Comparison of ENCODE assay signal across 8 cellular contexts in genomic region chrX:135086197-135086854, GRCh38. TPM values are rescaled to one million over a fixed set of nuclear protein-coding genes. Genes with fewer than 3 reads are reported as not detected.
DNase-seq lines count a peak whose midpoint lies in the region; ATAC-seq and TF ChIP-seq lines count a peak whose summit lies in the region.

No MANE protein-coding gene starts in this region.

- H3K27me3 ChIP-seq in CD4-positive, alpha-beta memory T cell (ENCODE audit: insufficient read depth, low read length), result no peaks in the 10 kb centered on the region

- intact Hi-C loops in CD4-positive, alpha-beta memory T cell (cut with micrococcal nuclease), result loop anchor here (1.0 kb wide), 1 partner anchor 121 kb away; no protein-coding TSS in a partner anchor
- intact Hi-C loops in natural killer cell (cut with micrococcal nuclease), result loop anchor here (1.0 kb wide), 1 partner anchor 121 kb away; no protein-coding TSS in a partner anchor

- H3K36me3 ChIP-seq in CD4-positive, alpha-beta memory T cell (ENCODE audit: insufficient read depth, low read length), result no peaks in the 10 kb centered on the region

- H3K36me3 Mint-ChIP-seq in CD4-positive, alpha-beta memory T cell, result no peaks in the 10 kb centered on the region
- H3K36me3 Mint-ChIP-seq in WTC11 (peaks cover 6% of the 10 kb centered on the region), natural killer cell (no peaks in the 10 kb centered on the region)

- H3K4me1 Mint-ChIP-seq in CD4-positive, alpha-beta memory T cell, result peaks cover 1 to 6% (median 5%) of the 10 kb centered on the region in 4 donors
- H3K4me1 Mint-ChIP-seq in WTC11 (peaks cover 5% of the 10 kb centered on the region), natural killer cell (peaks cover 6 to 7% of the 10 kb centered on the region in 2 donors)

- H3K9me3 Mint-ChIP-seq in CD4-positive, alpha-beta memory T cell, result no peaks in the 10 kb centered on the region
- H3K9me3 Mint-ChIP-seq in WTC11, result peaks cover 17% of the 10 kb centered on the region
- no peaks in the 10 kb centered on the region for H3K9me3 Mint-ChIP-seq in natural killer cell

- peak; percentile 56 to 67 (median 62) for DNase-seq in CD4-positive, alpha-beta memory T cell
- peak; percentile 52 for DNase-seq in NCI-H2171 (lab: John Stamatoyannopoulos, UW)
- no peak for DNase-seq in WTC11 (ENCODE audit: low spot score)
- peak; percentile 73 to 85 for DNase-seq in erythroblast (lab: John Stamatoyannopoulos, UW)
- no peak for DNase-seq in natural killer cell

- H3K27me3 Mint-ChIP-seq in CD4-positive, alpha-beta memory T cell, result peaks cover 0 to 5% of the 10 kb centered on the region in 2 donors
- peaks cover 5% of the 10 kb centered on the region for H3K27me3 Mint-ChIP-seq in WTC11 (ENCODE audit: low read depth)
- peaks cover 0 to 25% of the 10 kb centered on the region in 2 donors for H3K27me3 Mint-ChIP-seq in natural killer cell (ENCODE audit: low read depth in 2 of 2)

- H3K4me1 ChIP-seq in CD4-positive, alpha-beta memory T cell (ENCODE audit: insufficient read depth, low read length), result no peaks in the 10 kb centered on the region

- POLR2A ChIA-PET in CD4-positive, alpha-beta memory T cell (lab: Charles Lee; ENCODE audit: partially characterized antibody), result interaction anchor here (0.6 kb wide), 1 partner anchor 265 kb away, joined by 3 read pairs; no protein-coding TSS in a partner anchor
- POLR2A ChIA-PET in WTC11 (lab: Charles Lee), result no interaction called here

- H3K27ac ChIP-seq in CD4-positive, alpha-beta memory T cell (ENCODE audit: low read depth, low read length), result no peak overlapping the region

- no peaks in the 10 kb centered on the region for H3K9me3 ChIP-seq in CD4-positive, alpha-beta memory T cell (ENCODE audit: control insufficient read depth in 1 of 2, low read length in 2 of 2)

- H3K4me3 Mint-ChIP-seq in CD4-positive, alpha-beta memory T cell, result no peak overlapping the region
- no peak overlapping the region for H3K4me3 Mint-ChIP-seq in WTC11
- no peak overlapping the region for H3K4me3 Mint-ChIP-seq in natural killer cell

- ATAC-seq in GM18867 (IDR thresholded peaks at IDR 0.05; ENCODE audit: unreplicated experiment), result peak; percentile 99
- peak; percentile 72 for ATAC-seq in HG03039 (IDR thresholded peaks at IDR 0.05; ENCODE audit: unreplicated experiment)
- peak; percentile 86 for ATAC-seq in WTC11
- peak; percentile 84 to 99 (median 99) for ATAC-seq in natural killer cell
- ATAC-seq in GM19397 (IDR thresholded peaks at IDR 0.05; ENCODE audit: unreplicated experiment), result no peak

- CTCF ChIA-PET in CD4-positive, alpha-beta memory T cell (lab: Charles Lee; ENCODE audit: partially characterized antibody), result interaction anchor here (0.6 to 1.8 kb wide), 14 partner anchors 11 to 603 kb away, joined by 3 to 9 read pairs (median 4); partner anchors contain the start of gene RTL8A
- CTCF ChIA-PET in WTC11 (lab: Charles Lee), result interaction anchor here (0.9 to 1.5 kb wide), 7 partner anchors 18 to 377 kb away, joined by 3 to 4 read pairs (median 3); partner anchors contain the start of gene RTL8B

- TF ChIP-seq POLR2A in erythroblast (IDR thresholded peaks at IDR 0.05; ENCODE audit: low read length), result no peak

- peak overlapping the region in 5 of 7 donors; percentile 1 to 78 (median 15) for H3K27ac Mint-ChIP-seq in CD4-positive, alpha-beta memory T cell
- peak overlapping the region; percentile 78; the same call in 1 of the 2 replicates for H3K27ac Mint-ChIP-seq in WTC11
- H3K27ac Mint-ChIP-seq in natural killer cell, result peak overlapping the region in 1 of 2 donors; percentile 55

- TF ChIP-seq CTCF in WTC11 (IDR thresholded peaks at IDR 0.05) (0 out of 2 replicates have a peak, but pooled peaks have one; percentile 14), natural killer cell (IDR thresholded peaks at IDR 0.05) (peak; percentile 51)

- no peak overlapping the region for H3K4me3 ChIP-seq in CD4-positive, alpha-beta memory T cell (ENCODE audit: low read length in 2 of 2)

TF ChIP-seq in WTC11, 78 proteins besides CTCF, POLR2A, EP300 and RAD21 (continues in another document):
- TF ChIP-seq GRHL2 (CRISPR knock-in tag; IDR thresholded peaks at IDR 0.05; ENCODE audit: insufficient replicate concordance, severe bottlenecking), result no peak
- TF ChIP-seq ZNF317 (CRISPR knock-in tag; IDR thresholded peaks at IDR 0.05; ENCODE audit: borderline replicate concordance, low read depth), result no peak
- TF ChIP-seq FOXP4 (CRISPR knock-in tag; IDR thresholded peaks at IDR 0.05), result no peak
- TF ChIP-seq, protein P1, sequence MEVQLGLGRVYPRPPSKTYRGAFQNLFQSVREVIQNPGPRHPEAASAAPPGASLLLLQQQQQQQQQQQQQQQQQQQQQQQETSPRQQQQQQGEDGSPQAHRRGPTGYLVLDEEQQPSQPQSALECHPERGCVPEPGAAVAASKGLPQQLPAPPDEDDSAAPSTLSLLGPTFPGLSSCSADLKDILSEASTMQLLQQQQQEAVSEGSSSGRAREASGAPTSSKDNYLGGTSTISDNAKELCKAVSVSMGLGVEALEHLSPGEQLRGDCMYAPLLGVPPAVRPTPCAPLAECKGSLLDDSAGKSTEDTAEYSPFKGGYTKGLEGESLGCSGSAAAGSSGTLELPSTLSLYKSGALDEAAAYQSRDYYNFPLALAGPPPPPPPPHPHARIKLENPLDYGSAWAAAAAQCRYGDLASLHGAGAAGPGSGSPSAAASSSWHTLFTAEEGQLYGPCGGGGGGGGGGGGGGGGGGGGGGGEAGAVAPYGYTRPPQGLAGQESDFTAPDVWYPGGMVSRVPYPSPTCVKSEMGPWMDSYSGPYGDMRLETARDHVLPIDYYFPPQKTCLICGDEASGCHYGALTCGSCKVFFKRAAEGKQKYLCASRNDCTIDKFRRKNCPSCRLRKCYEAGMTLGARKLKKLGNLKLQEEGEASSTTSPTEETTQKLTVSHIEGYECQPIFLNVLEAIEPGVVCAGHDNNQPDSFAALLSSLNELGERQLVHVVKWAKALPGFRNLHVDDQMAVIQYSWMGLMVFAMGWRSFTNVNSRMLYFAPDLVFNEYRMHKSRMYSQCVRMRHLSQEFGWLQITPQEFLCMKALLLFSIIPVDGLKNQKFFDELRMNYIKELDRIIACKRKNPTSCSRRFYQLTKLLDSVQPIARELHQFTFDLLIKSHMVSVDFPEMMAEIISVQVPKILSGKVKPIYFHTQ (CRISPR knock-in tag; IDR thresholded peaks at IDR 0.05), result no peak
- TF ChIP-seq NFE2L1 (CRISPR knock-in tag; IDR thresholded peaks at IDR 0.05), result no peak
- no peak for TF ChIP-seq ZBTB21 (CRISPR knock-in tag; IDR thresholded peaks at IDR 0.05; ENCODE audit: borderline replicate concordance)
- TF ChIP-seq, protein P2, sequence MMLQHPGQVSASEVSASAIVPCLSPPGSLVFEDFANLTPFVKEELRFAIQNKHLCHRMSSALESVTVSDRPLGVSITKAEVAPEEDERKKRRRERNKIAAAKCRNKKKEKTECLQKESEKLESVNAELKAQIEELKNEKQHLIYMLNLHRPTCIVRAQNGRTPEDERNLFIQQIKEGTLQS (CRISPR knock-in tag; conservative IDR thresholded peaks at IDR 0.05), result no peak
- no peak for TF ChIP-seq SMAD4 (CRISPR knock-in tag; IDR thresholded peaks at IDR 0.05)
- no peak for TF ChIP-seq E2F4 (CRISPR knock-in tag; IDR thresholded peaks at IDR 0.05; ENCODE audit: borderline replicate concordance, low read depth)
- TF ChIP-seq, protein P3, sequence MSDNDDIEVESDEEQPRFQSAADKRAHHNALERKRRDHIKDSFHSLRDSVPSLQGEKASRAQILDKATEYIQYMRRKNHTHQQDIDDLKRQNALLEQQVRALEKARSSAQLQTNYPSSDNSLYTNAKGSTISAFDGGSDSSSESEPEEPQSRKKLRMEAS (CRISPR knock-in tag; IDR thresholded peaks at IDR 0.05), result no peak
- no peak for TF ChIP-seq OVOL2 (CRISPR knock-in tag; IDR thresholded peaks at IDR 0.05; ENCODE audit: borderline replicate concordance)
- TF ChIP-seq TCF7 (CRISPR knock-in tag; IDR thresholded peaks at IDR 0.05; ENCODE audit: low read depth), result no peak
- no peak for TF ChIP-seq ZNF423 (CRISPR knock-in tag; IDR thresholded peaks at IDR 0.05)
- TF ChIP-seq ZNF232 (CRISPR knock-in tag; IDR thresholded peaks at IDR 0.05), result no peak

RNA-seq across cellular contexts. Expression of gene SMIM10L2B, which starts 12.2 kb away (rescaled TPM):
- under 1 TPM; 0.53 to 0.58 TPM for total RNA-seq in CD4-positive, alpha-beta memory T cell
- polyA plus RNA-seq in CD4-positive, alpha-beta memory T cell, result under 1 TPM in 1 of 2 donors, not detected in 1; 0.49 TPM
- 5.0 to 5.4 TPM (median 5.4 TPM) in 3 replicates for total RNA-seq in WTC11 (2021)
- under 1 TPM; 0.18 to 0.30 (median 0.21) TPM for total RNA-seq in natural killer cell

RNA-seq across cellular contexts. Expression of gene ETDB, which starts 34.0 kb away (rescaled TPM):
- total RNA-seq in CD4-positive, alpha-beta memory T cell, result not detected
- polyA plus RNA-seq in CD4-positive, alpha-beta memory T cell, result not detected
- total RNA-seq in WTC11 (2021), result not detected in 3 replicates
- total RNA-seq in natural killer cell, result not detected

RNA-seq across cellular contexts. Expression of gene RTL8A, which starts 34.4 kb away (rescaled TPM):
- 10 to 100 TPM; 15.6 to 15.9 TPM for total RNA-seq in CD4-positive, alpha-beta memory T cell
- 10 to 100 TPM; 12.0 to 30.1 TPM for polyA plus RNA-seq in CD4-positive, alpha-beta memory T cell
- 38.1 to 49.5 TPM (median 43.1 TPM) in 3 replicates for total RNA-seq in WTC11 (2021)
- 10 to 100 TPM in 2 of 3 donors, 1 to 10 TPM in 1; 9.3 to 10.1 (median 10.1) TPM for total RNA-seq in natural killer cell

RNA-seq across cellular contexts. Expression of gene RTL8C, which starts 54.2 kb away (rescaled TPM):
- total RNA-seq in CD4-positive, alpha-beta memory T cell, result 10 to 100 TPM; 18.5 to 21.0 TPM
- polyA plus RNA-seq in CD4-positive, alpha-beta memory T cell, result 10 to 100 TPM; 19.4 to 29.2 TPM
- total RNA-seq in WTC11 (2021) (63.9 to 68.4 TPM (median 65.4 TPM) in 3 replicates), natural killer cell (10 to 100 TPM; 14.8 to 19.4 (median 17.2) TPM)

Comparison
In these comparisons a context has a peak if more than half of its experiments do, and no peak if none do; other contexts are left out.
1. DNase-seq: peak in CD4-positive, alpha-beta memory T cell (5 of 5), NCI-H2171 (single experiment) and erythroblast (2 of 2); none in WTC11 (single experiment) and natural killer cell (single experiment).